ENCODE assay signal across 8 cellular contexts in the genomic region with DNA sequence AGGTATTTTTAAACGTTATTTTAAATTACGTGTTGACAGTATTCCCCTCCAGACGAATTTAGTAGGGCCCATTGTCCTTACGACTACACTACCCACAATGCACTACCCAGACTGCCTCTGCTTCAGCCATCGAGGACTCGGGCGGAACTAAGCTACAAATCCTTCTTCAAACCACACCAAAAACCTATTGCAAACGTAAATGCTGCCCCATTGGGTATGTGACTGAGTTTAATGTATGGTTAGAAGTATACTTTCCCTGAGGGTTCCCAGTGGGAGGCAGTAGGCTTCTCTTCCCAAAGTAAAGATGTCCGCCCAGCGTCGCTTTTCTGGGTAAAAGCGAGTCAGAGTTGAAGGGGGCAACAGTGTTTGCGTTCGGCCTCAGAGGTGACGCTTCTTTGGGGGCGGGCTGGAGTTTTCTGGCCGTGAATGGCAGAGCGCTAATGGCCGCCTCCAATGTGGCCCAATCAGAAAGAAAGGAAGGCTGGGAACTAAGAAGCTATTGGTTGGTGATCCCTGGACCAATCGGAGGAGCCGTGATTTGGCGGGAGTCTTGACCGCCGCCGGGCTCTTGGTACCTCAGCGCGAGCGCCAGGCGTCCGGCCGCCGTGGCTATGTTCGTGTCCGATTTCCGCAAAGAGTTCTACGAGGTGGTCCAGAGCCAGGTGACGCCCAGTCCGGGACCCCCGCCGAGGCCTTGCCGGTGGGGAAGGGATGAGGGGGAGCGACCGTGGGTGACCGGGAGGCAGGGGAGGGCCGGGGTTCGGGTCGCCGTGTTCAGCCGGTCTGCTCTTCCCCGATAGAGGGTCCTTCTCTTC. TPM values are rescaled to one million over a fixed set of nuclear protein-coding genes. Genes with fewer than 3 reads are reported as not detected.
A peak's percentile ranks its signal among the peaks of the same experiment; 100 is the strongest.
DNase-seq lines count a peak whose midpoint lies in the region; ATAC-seq, FAIRE-seq and TF ChIP-seq lines count a peak whose summit lies in the region.

A gene with protein sequence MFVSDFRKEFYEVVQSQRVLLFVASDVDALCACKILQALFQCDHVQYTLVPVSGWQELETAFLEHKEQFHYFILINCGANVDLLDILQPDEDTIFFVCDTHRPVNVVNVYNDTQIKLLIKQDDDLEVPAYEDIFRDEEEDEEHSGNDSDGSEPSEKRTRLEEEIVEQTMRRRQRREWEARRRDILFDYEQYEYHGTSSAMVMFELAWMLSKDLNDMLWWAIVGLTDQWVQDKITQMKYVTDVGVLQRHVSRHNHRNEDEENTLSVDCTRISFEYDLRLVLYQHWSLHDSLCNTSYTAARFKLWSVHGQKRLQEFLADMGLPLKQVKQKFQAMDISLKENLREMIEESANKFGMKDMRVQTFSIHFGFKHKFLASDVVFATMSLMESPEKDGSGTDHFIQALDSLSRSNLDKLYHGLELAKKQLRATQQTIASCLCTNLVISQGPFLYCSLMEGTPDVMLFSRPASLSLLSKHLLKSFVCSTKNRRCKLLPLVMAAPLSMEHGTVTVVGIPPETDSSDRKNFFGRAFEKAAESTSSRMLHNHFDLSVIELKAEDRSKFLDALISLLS (plus strand): TSS at position 563 of the 815 bp plus-strand sequence. CDS start 49 bp downstream, at position 612.

- peaks cover 3% of the 10 kb centered on the region for H3K4me1 ChIP-seq in IMR-90 (ENCODE audit: control insufficient read depth, insufficient read depth, low read length)
- peaks cover 48% of the 10 kb centered on the region for H3K4me1 ChIP-seq in endothelial cell of umbilical vein (ENCODE audit: control insufficient read depth, extremely low read depth, insufficient read depth, low read length)

- peak within 1 kb of the TSS; percentile 90 for H3K14ac ChIP-seq in IMR-90 (replicated peaks; ENCODE audit: low read depth, low read length)

- H2AFZ ChIP-seq in IMR-90 (replicated peaks; ENCODE audit: low read length, poor library complexity): peak within 1 kb of the TSS; percentile 97
- peak within 1 kb of the TSS; percentile 86 for H2AFZ ChIP-seq in endothelial cell of umbilical vein (ENCODE audit: low read depth, low read length)

- H2BK5ac ChIP-seq in IMR-90 (ENCODE audit: low read depth, low read length, poor library complexity, severe bottlenecking): peak within 1 kb of the TSS; percentile 97

- intact Hi-C loops in IMR-90 (cut with micrococcal nuclease) (loop anchor here (2.0 to 5.0 kb wide), 3 partner anchors 153 to 301 kb away; a partner anchor contains a TSS), endothelial cell of umbilical vein (cut with micrococcal nuclease) (loop anchor here (1.0 to 10.0 kb wide), 5 partner anchors 33 to 300 kb away; a partner anchor contains a TSS)

- no peak for TF ChIP-seq RAD21 in IMR-90 (IDR thresholded peaks at IDR 0.05; ENCODE audit: low read length)

- peak within 1 kb of the TSS; percentile 86 for H2AK9ac ChIP-seq in IMR-90 (replicated peaks; ENCODE audit: low read depth, low read length, poor library complexity)

- peak within 1 kb of the TSS; percentile 87 for H3K4me3 ChIP-seq in IMR-90 (ENCODE audit: insufficient read depth, low read depth, low read length)
- H3K4me3 ChIP-seq in endothelial cell of umbilical vein (replicated peaks in 1 of 3; ENCODE audit: insufficient read depth in 1 of 3, low read depth in 1 of 3, low read length in 3 of 3): peak within 1 kb of the TSS; percentile 66 to 87 (median 83)

- peak within 1 kb of the TSS; percentile 98 for H2BK15ac ChIP-seq in IMR-90 (ENCODE audit: low read depth, low read length)

- dilution Hi-C loops in IMR-90 (cut with HindIII; ENCODE audit: low sequenced_read_pairs, unreplicated experiment) (no loop called here), endothelial cell of umbilical vein (cut with MboI; ENCODE audit: extremely low pct_ligation_motif_present, low sequenced_read_pairs) (no loop called here)

- no peaks in the 10 kb centered on the region for H3K27me3 ChIP-seq in IMR-90 (ENCODE audit: control insufficient read depth, insufficient read depth, low read length)
- no peaks in the 10 kb centered on the region for H3K27me3 ChIP-seq in endothelial cell of umbilical vein (ENCODE audit: control insufficient read depth in 2 of 2, insufficient read depth in 2 of 2, low read length in 2 of 2)

- H3K9me1 ChIP-seq in IMR-90 (ENCODE audit: insufficient read depth, low read length) (peaks cover 3% of the 10 kb centered on the region; the same call in 1 of the 2 replicates), endothelial cell of umbilical vein (replicated peaks; ENCODE audit: control insufficient read depth, extremely low read depth, insufficient read depth, low read length) (no peaks in the 10 kb centered on the region)

- H3K18ac ChIP-seq in IMR-90 (ENCODE audit: low read depth, low read length): peak within 1 kb of the TSS; percentile 93

- POLR2A ChIA-PET in IMR-90 (lab: Charles Lee; ENCODE audit: unreplicated experiment) (interaction anchor here (0.7 kb wide), 1 partner anchor 144 kb away, joined by 4 read pairs; no protein-coding TSS in a partner anchor), endothelial cell of umbilical vein (lab: Charles Lee) (interaction anchor here (1.0 to 1.6 kb wide), 3 partner anchors 10 to 150 kb away, joined by 3 to 5 read pairs (median 3); a partner anchor contains a TSS)

- H3K4me2 ChIP-seq in IMR-90 (ENCODE audit: low read depth, low read length) (peak within 1 kb of the TSS; percentile 99), endothelial cell of umbilical vein (ENCODE audit: insufficient read depth, low read length) (peak within 1 kb of the TSS; percentile 98)

- peak within 1 kb of the TSS; percentile 76 to 100 for H4K8ac ChIP-seq in IMR-90 (ENCODE audit: low read depth in 2 of 2, low read length in 2 of 2)

- WGBS in IMR-90 (ENCODE audit: extremely low coverage in 2 of 2, insufficient read length in 1 of 2), 2 experiments: 0% methylated on average over 30 of the region's 50 CpGs; no CpG with 5 or more reads in 1 of the 2 experiments

- H3K9me3 ChIP-seq in IMR-90 (ENCODE audit: control insufficient read depth, insufficient read depth, low read length) (no peaks in the 10 kb centered on the region), endothelial cell of umbilical vein (replicated peaks; ENCODE audit: control insufficient read depth, insufficient read depth, low read length) (no peaks in the 10 kb centered on the region)

- H4K5ac ChIP-seq in IMR-90 (ENCODE audit: low read depth, low read length): peak within 1 kb of the TSS; percentile 90

- H3K9ac ChIP-seq in IMR-90 (ENCODE audit: low read depth, low read length) (peak within 1 kb of the TSS; percentile 95), endothelial cell of umbilical vein (replicated peaks; ENCODE audit: extremely low read depth, insufficient read depth, low read length) (peak within 1 kb of the TSS; percentile 99)

- peaks cover 24 to 55% of the 10 kb centered on the region in 2 experiments; a peak in 3 of 4 replicates for H3K79me1 ChIP-seq in IMR-90 (ENCODE audit: low read depth in 1 of 2, low read length in 2 of 2)

- H3K36me3 ChIP-seq in IMR-90 (ENCODE audit: control insufficient read depth, insufficient read depth, low read length): peaks cover 9% of the 10 kb centered on the region
- peaks cover 2 to 3% of the 10 kb centered on the region in 2 experiments for H3K36me3 ChIP-seq in endothelial cell of umbilical vein (ENCODE audit: control insufficient read depth in 2 of 2, extremely low read depth in 1 of 2, insufficient read depth in 2 of 2, low read length in 2 of 2)

- TF ChIP-seq CTCF in IMR-90 (conservative IDR thresholded peaks at IDR 0.05; ENCODE audit: low read depth, low read length): no peak
- no peak for TF ChIP-seq CTCF in endothelial cell of umbilical vein (IDR thresholded peaks at IDR 0.05; ENCODE audit: extremely low read depth in 1 of 2, insufficient read depth in 1 of 2, low read depth in 1 of 2, low read length in 2 of 2)

- H3K4ac ChIP-seq in IMR-90 (ENCODE audit: low read depth, low read length): peak within 1 kb of the TSS; percentile 92

- peak within 1 kb of the TSS; percentile 83 for H2AK5ac ChIP-seq in IMR-90 (ENCODE audit: low read depth, low read length)

- H4K20me1 ChIP-seq in IMR-90 (ENCODE audit: insufficient read depth, low read length) (peaks cover 25% of the 10 kb centered on the region), endothelial cell of umbilical vein (replicated peaks; ENCODE audit: control insufficient read depth, extremely low read depth, insufficient read depth, low read length) (no peaks in the 10 kb centered on the region)

- peak within 1 kb of the TSS; percentile 100 for H3K56ac ChIP-seq in IMR-90 (ENCODE audit: extremely low read depth, insufficient read depth, low read length)

- TF ChIP-seq POLR2A in IMR-90 (IDR thresholded peaks at IDR 0.05; ENCODE audit: low read depth, low read length) (peak; percentile 39; the same call in 1 of the 2 replicates), endothelial cell of umbilical vein (IDR thresholded peaks at IDR 0.05; ENCODE audit: low read depth, low read length) (no peak)

- H3K23ac ChIP-seq in IMR-90 (ENCODE audit: low read depth, low read length): peak within 1 kb of the TSS; percentile 97

- H2BK20ac ChIP-seq in IMR-90 (ENCODE audit: low read depth, low read length): peak within 1 kb of the TSS; percentile 97

- peaks cover 52% of the 10 kb centered on the region for H3K79me2 ChIP-seq in endothelial cell of umbilical vein (ENCODE audit: control insufficient read depth, insufficient read depth, low read length)

- peak; percentile 99 for FAIRE-seq in endothelial cell of umbilical vein (lab: Jason Lieb, UNC)

- CTCF ChIA-PET in IMR-90 (lab: Yijun Ruan, JAX) (interaction anchor here (1.2 kb wide), 1 partner anchor 150 kb away, joined by 3 read pairs; no protein-coding TSS in a partner anchor), endothelial cell of umbilical vein (lab: Charles Lee) (interaction anchor here (0.7 to 4.7 kb wide), 11 partner anchors 10 to 335 kb away, joined by 3 to 67 read pairs (median 3); a partner anchor contains a TSS)

- in situ Hi-C loops in IMR-90 (cut with MboI; ENCODE audit: low sequenced_read_pairs): no loop called here

- H2BK120ac ChIP-seq in IMR-90 (ENCODE audit: low read depth, low read length): peak within 1 kb of the TSS; percentile 98

- ATAC-seq in GM21528 (IDR thresholded peaks at IDR 0.05; ENCODE audit: low FRiP score, unreplicated experiment): peak; percentile 79
- ATAC-seq in IMR-90 (ENCODE audit: low read depth): peak; percentile 93

- BruUV-seq in IMR-90 (replicated peaks; lab: Mats Ljungman, UMichigan): no TSS peak
- no TSS peak for BruUV-seq in endothelial cell of umbilical vein (replicated peaks; lab: Mats Ljungman, UMichigan)

- H3K27ac ChIP-seq in IMR-90 (ENCODE audit: insufficient read depth, low read length) (peak within 1 kb of the TSS; percentile 95), endothelial cell of umbilical vein (ENCODE audit: insufficient read depth, low read depth, low read length) (peak within 1 kb of the TSS; percentile 100)

- DNase-seq in DMS 273 (lab: John Stamatoyannopoulos, UW; ENCODE audit: unreplicated experiment): peak; percentile 96
- peak; percentile 98 for DNase-seq in IMR-90
- peak; percentile 99 for DNase-seq in OCI-M1 (lab: John Stamatoyannopoulos, UW)
- DNase-seq in activated T-cell treated with anti-CD3 and anti-CD28 coated beads for 24 hours (ENCODE audit: low read depth): peak; percentile 92
- peak; percentile 99 for DNase-seq in endothelial cell of umbilical vein (ENCODE audit: low read depth, low spot score)
- peak; percentile 99 for DNase-seq in midbrain (lab: John Stamatoyannopoulos, UW)
- DNase-seq in stimulated activated CD8-positive, alpha-beta memory T cell treated with anti-CD3 and anti-CD28 coated beads, Interleukin-2, amount 100 ng/mL, for 1 hour (ENCODE audit: low read depth in 2 of 2): peak; percentile 86

- peak within 1 kb of the TSS; percentile 99 for H4K91ac ChIP-seq in IMR-90 (ENCODE audit: insufficient read depth, low read depth, low read length)

RNA-seq across cellular contexts. Expression of the gene that starts here (rescaled TPM):
- total RNA-seq in IMR-90 (2012; rRNA removed) (37.5 and 44.6 TPM in 2 replicates), endothelial cell of umbilical vein (40.6 and 44.7 TPM in 2 replicates)
- polyA plus RNA-seq in IMR-90 (2012; rRNA removed) (20.0 and 22.7 TPM in 2 replicates), endothelial cell of umbilical vein (33.2 and 36.6 TPM in 2 replicates)
- polyA plus RNA-seq in IMR-90 (2012; cell fraction: cytosol; rRNA removed): 7.7 and 9.1 TPM in 2 replicates
- polyA plus RNA-seq in IMR-90 (2012; cell fraction: nucleus; rRNA removed; ENCODE audit: low replicate concordance): 24.8 and 25.7 TPM in 2 replicates
- 43.5 and 50.0 TPM in 2 replicates for polyA plus RNA-seq in endothelial cell of umbilical vein (2011; cell fraction: cytosol; rRNA removed)
- 72.3 and 91.0 TPM in 2 replicates for polyA plus RNA-seq in endothelial cell of umbilical vein (2011; cell fraction: nucleus; rRNA removed)
- 17.1 and 34.7 TPM in 2 replicates for polyA plus RNA-seq in endothelial cell of umbilical vein (2012)
- 32.7 and 40.4 TPM in 2 replicates for polyA minus RNA-seq in endothelial cell of umbilical vein
- 25.7 TPM for polyA minus RNA-seq in endothelial cell of umbilical vein (2011; cell fraction: cytosol; rRNA and poly(A)+ RNA removed)
- polyA minus RNA-seq in endothelial cell of umbilical vein (2011; cell fraction: nucleus; rRNA and poly(A)+ RNA removed): 28.9 and 31.7 TPM in 2 replicates

Comparison
In these comparisons a context has a peak if more than half of its experiments do, and no peak if none do; other contexts are left out.
1. Peak in every context shown above with its lines: DNase-seq, ATAC-seq, H3K4me3 ChIP-seq and H3K27ac ChIP-seq.